8 cellular contexts compared by ENCODE assay signal in the genomic region with DNA sequence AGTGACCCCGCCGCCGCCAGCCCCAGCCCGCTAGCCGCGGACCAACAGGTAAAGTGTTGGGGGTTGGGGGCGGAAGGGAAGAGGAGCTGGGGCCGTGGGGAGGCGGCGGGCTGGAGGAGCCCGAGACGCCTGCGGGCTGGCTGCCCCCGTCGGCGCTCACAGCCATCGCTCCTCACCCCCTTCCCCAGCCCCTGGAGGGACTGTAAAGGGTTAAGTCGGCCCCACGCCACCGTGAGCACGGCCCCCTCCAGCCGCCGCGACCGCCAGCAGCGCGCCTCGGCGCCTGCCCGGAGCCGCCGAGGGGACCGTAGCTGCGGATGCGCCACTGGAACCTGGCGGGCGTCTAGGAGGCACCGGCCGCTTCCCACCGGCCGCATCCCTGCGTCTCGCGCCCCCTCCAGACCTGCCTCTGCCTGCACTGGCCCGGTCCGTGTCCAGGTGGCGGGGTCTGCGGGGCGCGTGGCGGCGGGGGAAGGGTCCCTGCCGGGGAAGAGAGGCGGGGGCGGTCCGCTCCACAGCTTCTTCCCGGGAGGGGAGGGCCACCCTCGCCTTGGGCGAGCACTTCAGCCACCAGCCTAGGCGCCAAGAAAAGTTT. TPM values are rescaled to one million over a fixed set of nuclear protein-coding genes. Genes with fewer than 3 reads are reported as not detected.
DNase-seq lines count a peak whose midpoint lies in the region; ATAC-seq and TF ChIP-seq lines count a peak whose summit lies in the region.

No MANE protein-coding gene starts in this region.

- peak; percentile 21 for ATAC-seq in HG03175 (IDR thresholded peaks at IDR 0.05; ENCODE audit: unreplicated experiment)

- H3K4me3 ChIP-seq in SU-DHL-6 (ENCODE audit: insufficient read depth, low read length, poor library complexity, severe bottlenecking): peak overlapping the region; percentile 72
- H3K4me3 ChIP-seq in tibial nerve: peak overlapping the region; percentile 42 to 82 (median 52)

- H3K27ac ChIP-seq in SU-DHL-6 (ENCODE audit: low read depth, low read length) (peak overlapping the region; percentile 56), tibial nerve (peak overlapping the region in 3 of 4 donors; percentile 0 to 83 (median 65))

- 0 to 2% methylated on average over 12 to 35 of the region's 60 CpGs for WGBS in tibial nerve, 2 donors

- no peaks in the 10 kb centered on the region for H4K20me1 ChIP-seq in SU-DHL-6 (ENCODE audit: low read depth, low read length)

- H3K27me3 ChIP-seq in SU-DHL-6 (ENCODE audit: low read length) (no peaks in the 10 kb centered on the region), tibial nerve (peaks cover 0 to 25% of the 10 kb centered on the region in 2 donors)

- H3K9ac ChIP-seq in SU-DHL-6 (ENCODE audit: low read length): peak overlapping the region; percentile 90

- no peak for TF ChIP-seq POLR2A in tibial nerve (IDR thresholded peaks at IDR 0.05)

- peak overlapping the region; percentile 89 for H3K27ac Mint-ChIP-seq in mesothelial cell of epicardium

- H3K9me3 Mint-ChIP-seq in mesothelial cell of epicardium: no peaks in the 10 kb centered on the region

- no peak for TF ChIP-seq EP300 in tibial nerve (IDR thresholded peaks at IDR 0.05)

- H3K9me3 ChIP-seq in SU-DHL-6 (ENCODE audit: insufficient read depth, low read length): no peaks in the 10 kb centered on the region
- H3K9me3 ChIP-seq in tibial nerve: no peaks in the 10 kb centered on the region

- TF ChIP-seq CTCF in SU-DHL-6 (IDR thresholded peaks at IDR 0.05; ENCODE audit: insufficient read depth, low read length, poor library complexity, severe bottlenecking) (no peak), mesothelial cell of epicardium (IDR thresholded peaks at IDR 0.05; ENCODE audit: unreplicated experiment) (no peak), tibial nerve (IDR thresholded peaks at IDR 0.05) (no peak)

- peak overlapping the region; percentile 97 for H2AFZ ChIP-seq in SU-DHL-6 (ENCODE audit: low read depth, low read length, severe bottlenecking)

- peaks cover 4% of the 10 kb centered on the region; the same call in 1 of the 2 replicates for H3K36me3 ChIP-seq in SU-DHL-6 (ENCODE audit: low read length)
- no peaks in the 10 kb centered on the region for H3K36me3 ChIP-seq in tibial nerve

- H3F3A ChIP-seq in SU-DHL-6 (ENCODE audit: insufficient read depth): no peaks in the 10 kb centered on the region

- peaks cover 31% of the 10 kb centered on the region for H3K4me1 Mint-ChIP-seq in mesothelial cell of epicardium

- no peaks in the 10 kb centered on the region for H3K36me3 Mint-ChIP-seq in mesothelial cell of epicardium

- H3K9me2 ChIP-seq in SU-DHL-6 (replicated peaks; ENCODE audit: insufficient read depth, low read length): no peaks in the 10 kb centered on the region

- peaks cover 19% of the 10 kb centered on the region; the same call in 1 of the 2 replicates for H3K79me2 ChIP-seq in SU-DHL-6 (ENCODE audit: insufficient read depth, low read length)

- peak; percentile 11 for DNase-seq in activated T-cell treated with anti-CD3 and anti-CD28 coated beads for 48 hours (ENCODE audit: low read depth)
- no peak for DNase-seq in activated T-cell treated with anti-CD3 and anti-CD28 coated beads for 4 hours
- DNase-seq in ecto neural progenitor cell (ENCODE audit: low spot score): peak; percentile 79
- DNase-seq in mesothelial cell of epicardium (ENCODE audit: low spot score in 2 of 2, unreplicated experiment in 2 of 2): peak; percentile 27 to 62
- DNase-seq in tibial nerve (ENCODE audit: low spot score in 2 of 2): no peak
- DNase-seq in HT-29 (ENCODE audit: low spot score): no peak

- peaks cover 3% of the 10 kb centered on the region for H3K27me3 Mint-ChIP-seq in mesothelial cell of epicardium (ENCODE audit: low read depth)

- peaks cover 0 to 33% (median 10%) of the 10 kb centered on the region in 4 donors for H3K4me1 ChIP-seq in tibial nerve

- H3K4me3 Mint-ChIP-seq in mesothelial cell of epicardium: peak overlapping the region; percentile 95

- H3K4me2 ChIP-seq in SU-DHL-6 (ENCODE audit: low read depth, low read length, poor library complexity, severe bottlenecking): peak overlapping the region; percentile 50

RNA-seq across cellular contexts. Expression of a gene that starts 0.5 kb away (rescaled TPM):
- total RNA-seq in mesothelial cell of epicardium (13.5 to 16.9 TPM (median 13.8 TPM) in 3 replicates), tibial nerve (1 to 10 TPM; 1.2 to 5.9 (median 2.4) TPM)
- total RNA-seq in HT-29 (2014; rRNA removed; shearing (Covaris generic)): 0.03 TPM in 1 of 2 replicates, not detected in the other

Comparison
In these comparisons a context has a peak if more than half of its experiments do, and no peak if none do; other contexts are left out.
1. DNase-seq: peak in activated T-cell treated with anti-CD3 and anti-CD28 coated beads for 48 hours (single experiment), ecto neural progenitor cell (single experiment) and mesothelial cell of epicardium (2 of 2); none in activated T-cell treated with anti-CD3 and anti-CD28 coated beads for 4 hours (single experiment), tibial nerve (0 of 2) and HT-29 (single experiment).